Comparison of ENCODE assay signal across 28 cellular contexts in the genomic region with DNA sequence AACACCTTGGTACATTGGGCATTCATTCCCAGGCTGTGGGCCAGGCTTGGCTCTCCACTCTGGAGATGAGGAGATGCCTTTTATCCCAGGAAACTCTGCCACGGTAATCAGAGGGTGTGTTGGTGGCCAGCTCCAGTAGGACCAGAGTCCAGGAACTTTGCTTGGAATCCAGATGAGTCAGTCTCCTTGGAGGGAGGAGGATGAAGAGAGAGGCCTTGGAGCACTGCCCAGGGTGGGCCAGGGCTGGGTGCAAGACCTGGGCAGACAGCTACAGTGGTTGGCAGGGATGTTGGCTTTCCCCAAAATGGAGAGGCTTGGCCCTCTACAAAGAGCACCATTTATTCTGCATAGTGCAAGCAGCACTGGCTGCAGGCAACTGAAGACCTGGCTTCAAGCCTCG.
DNase-seq lines count a peak whose midpoint lies in the region; ATAC-seq and TF ChIP-seq lines count a peak whose summit lies in the region.
"Had no signal": no experiment of that assay in that cellular context is flagged by ENCODE, and none has a peak within 500 bp of the region (broad histone marks: within the 10 kb centered on the region; RNA-seq: fewer than 3 reads in every experiment).

No MANE protein-coding gene starts in this region.

- no peak for ATAC-seq in GM21447 (IDR thresholded peaks at IDR 0.05; ENCODE audit: unreplicated experiment)
- ATAC-seq: activated CD8-positive, alpha-beta memory T cell treated with anti-CD3 and anti-CD28 coated beads, Interleukin-2, amount 10 ng/mL, durations not matched to agents 7 days and 5 days; activated T-cell treated with anti-CD3 and anti-CD28 coated beads, Interleukin-2, amount 50 U/mL, for 72 hours; left cardiac atrium had no signal

- no peaks in the 10 kb centered on the region for H3K4me1 Mint-ChIP-seq in Calu3 (ENCODE audit: low read depth, unreplicated experiment)
- H3K4me1 Mint-ChIP-seq: activated CD8-positive, alpha-beta memory T cell treated with anti-CD3 and anti-CD28 coated beads, Interleukin-2, amount 10 ng/mL, durations not matched to agents 7 days and 5 days; CD14-positive monocyte; central memory CD8-positive, alpha-beta T cell; naive B cell had no signal

- no peaks in the 10 kb centered on the region for H3K9me3 ChIP-seq in osteoblast (ENCODE audit: low read depth, low read length)

- H3K4me2 ChIP-seq in osteoblast (ENCODE audit: insufficient read depth, low read length): peak overlapping the region; percentile 40
- H3K4me2 ChIP-seq: SK-N-SH had no signal

- intact Hi-C loops in Calu3 (cut with micrococcal nuclease; ENCODE audit: unreplicated experiment): no loop called here

- no peak overlapping the region for H3K27ac Mint-ChIP-seq in Calu3 (ENCODE audit: unreplicated experiment)
- H3K27ac Mint-ChIP-seq: activated CD8-positive, alpha-beta memory T cell treated with anti-CD3 and anti-CD28 coated beads, Interleukin-2, amount 10 ng/mL, durations not matched to agents 7 days and 5 days; CD14-positive monocyte; naive B cell had no signal

- DNase-seq in EL (peak; percentile 33), LoVo (ENCODE audit: low spot score) (peak; percentile 74), fibroblast of mammary gland (ENCODE audit: low read depth) (peak; percentile 3), osteoblast (ENCODE audit: insufficient read length, low spot score, missing footprints) (no peak), Calu3 (no peak), 8988T (no peak), DMS 273 treated with DMSO at 0.1 percent for 48 hours (lab: John Stamatoyannopoulos, UW) (no peak)
- DNase-seq: activated CD4-positive, alpha-beta T cell treated with anti-CD3 and anti-CD28 coated beads for 4 hours; activated CD8-positive, alpha-beta memory T cell treated with anti-CD3 and anti-CD28 coated beads, Interleukin-2, amount 10 ng/mL, durations not matched to agents 7 days and 5 days; activated naive CD4-positive, alpha-beta T cell treated with anti-CD3 and anti-CD28 coated beads for 36 hours; activated T-cell treated with anti-CD3 and anti-CD28 coated beads, Interleukin-2, amount 50 U/mL, for 72 hours; GOT3; Kasumi-1; left cardiac atrium; mesendoderm; naive B cell; NCI-H1048; NCI-H187 treated with DMSO at 0.1 percent for 48 hours; NCI-H226; NCI-H748 treated with DMSO at 0.1 percent for 48 hours; SK-N-SH; stimulated activated naive CD8-positive, alpha-beta T cell treated with anti-CD3 and anti-CD28 coated beads, Interleukin-15, Interleukin-2, amounts not matched to agents 100 U/mL and 50 U/mL, for 24 hours; T-helper 2 cell had no signal

- CTCF ChIA-PET in Calu3 (lab: Charles Lee): no interaction called here

- H3K36me3 ChIP-seq in osteoblast (ENCODE audit: insufficient read depth, low read length): no peaks in the 10 kb centered on the region
- H3K36me3 ChIP-seq: right atrium auricular region, tibial nerve had no signal

- peaks cover 23% of the 10 kb centered on the region for H3K27me3 Mint-ChIP-seq in Calu3 (ENCODE audit: unreplicated experiment)

- H3K27me3 ChIP-seq in osteoblast (ENCODE audit: insufficient read depth, low read length): peaks cover 2% of the 10 kb centered on the region
- H3K27me3 ChIP-seq: right atrium auricular region, tibial nerve had no signal

- H3K27ac ChIP-seq in osteoblast (ENCODE audit: low read depth, low read length): no peak overlapping the region
- H3K27ac ChIP-seq: right atrium auricular region, tibial nerve had no signal

- no peak overlapping the region for H2AFZ ChIP-seq in osteoblast (ENCODE audit: low read length)

- H3K36me3 Mint-ChIP-seq in Calu3 (ENCODE audit: insufficient read depth, unreplicated experiment): no peaks in the 10 kb centered on the region
- H3K36me3 Mint-ChIP-seq: CD14-positive monocyte, naive B cell had no signal

- TF ChIP-seq CTCF in fibroblast of mammary gland (conservative IDR thresholded peaks at IDR 0.05; ENCODE audit: control insufficient read depth, insufficient read depth, low read depth, low read length) (no peak), osteoblast (IDR thresholded peaks at IDR 0.05; ENCODE audit: extremely low read depth, low read depth, low read length) (no peak), Calu3 (IDR thresholded peaks at IDR 0.05; ENCODE audit: unreplicated experiment) (no peak)

- H3K4me3 Mint-ChIP-seq in Calu3 (ENCODE audit: low read depth, unreplicated experiment): no peak overlapping the region
- H3K4me3 Mint-ChIP-seq: activated CD8-positive, alpha-beta memory T cell treated with anti-CD3 and anti-CD28 coated beads, Interleukin-2, amount 10 ng/mL, durations not matched to agents 7 days and 5 days; activated naive CD4-positive, alpha-beta T cell treated with anti-CD3 and anti-CD28 coated beads for 36 hours; CD14-positive monocyte; central memory CD8-positive, alpha-beta T cell; naive B cell had no signal

- no peak overlapping the region for H3K4me3 ChIP-seq in fibroblast of mammary gland (ENCODE audit: control insufficient read depth, low read depth, low read length)
- no peak overlapping the region for H3K4me3 ChIP-seq in osteoblast (ENCODE audit: insufficient read depth, low read length)
- H3K4me3 ChIP-seq: right atrium auricular region, tibial nerve had no signal

- BruUV-seq in Calu3 (replicated peaks; lab: Mats Ljungman, UMichigan): no TSS peak

- peaks cover 12% of the 10 kb centered on the region for H3K4me1 ChIP-seq in osteoblast (ENCODE audit: insufficient read depth, low read length)
- H3K4me1 ChIP-seq: right atrium auricular region, tibial nerve had no signal

- H4K20me1 ChIP-seq in osteoblast (ENCODE audit: insufficient read depth, low read length): no peaks in the 10 kb centered on the region

- H3K79me2 ChIP-seq in osteoblast (ENCODE audit: insufficient read depth, low read length): no peaks in the 10 kb centered on the region

- H3K9me3 Mint-ChIP-seq in Calu3 (ENCODE audit: low read depth, unreplicated experiment): peaks cover 3% of the 10 kb centered on the region
- H3K9me3 Mint-ChIP-seq: central memory CD8-positive, alpha-beta T cell had no signal

Comparison
In these comparisons a context has a peak if more than half of its experiments do, and no peak if none do; other contexts are left out.
1. DNase-seq: peak in EL (single experiment), LoVo (single experiment) and fibroblast of mammary gland (single experiment); none in osteoblast (single experiment), Calu3 (single experiment), 8988T (single experiment) and DMS 273 treated with DMSO at 0.1 percent for 48 hours (single experiment).